ENCODE assay signal across 12 cellular contexts in the genomic region with DNA sequence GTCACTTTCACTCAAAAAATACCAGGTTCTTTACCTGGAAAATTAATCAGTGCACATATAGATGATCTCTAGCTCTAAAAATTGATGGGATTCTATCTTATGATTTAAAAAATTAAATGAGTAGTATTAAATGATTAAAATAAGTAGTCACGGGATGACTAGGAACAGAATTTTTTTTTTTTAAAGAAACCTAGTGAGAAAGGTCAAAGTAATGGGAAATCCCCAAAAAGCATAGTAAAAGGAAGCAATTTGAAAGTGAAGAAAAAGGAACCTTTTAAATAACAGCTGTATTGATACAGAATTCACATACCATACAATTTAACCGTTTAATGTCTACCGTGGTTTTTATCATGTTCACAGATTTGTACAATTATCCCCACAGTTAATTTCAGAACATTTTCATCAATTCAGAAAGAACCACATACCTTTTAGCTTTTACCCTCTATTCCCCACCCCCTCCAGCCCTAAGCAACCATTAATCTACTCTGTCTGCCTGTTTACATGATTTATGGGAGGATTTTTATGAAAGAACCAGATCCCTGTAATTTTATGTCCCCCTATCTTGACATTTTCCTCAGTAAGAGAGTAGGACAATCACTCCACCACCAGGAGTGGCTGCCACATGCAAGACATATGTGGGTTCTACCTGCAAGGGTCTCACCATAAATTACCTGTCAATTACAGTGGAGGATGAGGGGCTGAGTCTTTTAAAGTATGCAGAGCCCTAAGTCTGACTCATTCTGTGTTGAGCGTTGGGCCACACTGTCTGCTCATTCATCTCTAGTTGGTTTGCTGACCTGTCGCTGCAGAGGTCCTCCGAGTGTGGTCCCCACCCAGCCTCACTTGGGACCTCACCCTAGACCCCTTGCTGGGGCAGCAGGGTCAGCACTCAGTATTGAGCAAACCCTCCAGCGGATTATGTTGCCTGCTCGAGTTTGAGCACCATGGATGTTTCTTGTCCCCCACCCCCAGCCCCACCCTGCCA. TPM values are rescaled to one million over a fixed set of nuclear protein-coding genes. Genes with fewer than 3 reads are reported as not detected.
DNase-seq lines count a peak whose midpoint lies in the region; ATAC-seq and TF ChIP-seq lines count a peak whose summit lies in the region.
"Had no signal": no experiment of that assay in that cellular context is flagged by ENCODE, and none has a peak within 500 bp of the region (broad histone marks: within the 10 kb centered on the region; RNA-seq: fewer than 3 reads in every experiment).

No MANE protein-coding gene starts in this region.

- H3K9me2 ChIP-seq in SK-N-SH = no peaks in the 10 kb centered on the region

- peaks cover 31% of the 10 kb centered on the region for H3K79me2 ChIP-seq in SK-N-SH (ENCODE audit: insufficient read depth)

- peak; percentile 59 to 72 for ATAC-seq in activated CD4-positive, CD25-positive, alpha-beta regulatory T cell treated with anti-CD3 and anti-CD28 coated beads, Interleukin-2, amount 50 U/mL, for 24 hours
- ATAC-seq in GM21717 (IDR thresholded peaks at IDR 0.05; ENCODE audit: unreplicated experiment) (peak; percentile 37), HG03575 (IDR thresholded peaks at IDR 0.05; ENCODE audit: extremely low read depth, insufficient number of reproducible peaks, low FRiP score, unreplicated experiment) (peak; percentile 52), HG02588 (IDR thresholded peaks at IDR 0.05; ENCODE audit: unreplicated experiment) (no peak)

- H3K27ac ChIP-seq in spleen (peak overlapping the region in 3 of 8 donors; percentile 15 to 76 (median 68)), brain microvascular endothelial cell (no peak overlapping the region), SK-N-SH (ENCODE audit: low read depth in 2 of 2, low read length in 1 of 2) (no peak overlapping the region)
- H3K27ac ChIP-seq: GM23248, testis had no signal

- no peak overlapping the region for H3K4me2 ChIP-seq in SK-N-SH

- TF ChIP-seq POLR2A in spleen (IDR thresholded peaks at IDR 0.05) = no peak

- POLR2A ChIA-PET in SK-N-SH (lab: Yijun Ruan, JAX) = no interaction called here

- no peak overlapping the region for H3K9ac ChIP-seq in SK-N-SH
- H3K9ac ChIP-seq: GM23248 had no signal

- WGBS in spleen, 5 donors = 59 to 71% (median 65%) methylated on average over 8 of the region's 8 CpGs
- WGBS in SK-N-SH (ENCODE audit: low lambda C conversion rate) = 93% methylated on average over 8 of the region's 8 CpGs

- H3K4me3 ChIP-seq in spleen (peak overlapping the region in 1 of 8 donors; percentile 0), brain microvascular endothelial cell (ENCODE audit: low read depth, low read length) (no peak overlapping the region), SK-N-SH (ENCODE audit: low read depth in 2 of 2, low read length in 1 of 2) (no peak overlapping the region)
- H3K4me3 ChIP-seq: GM23248, testis had no signal

- intact Hi-C loops in spleen (cut with DNase I; ENCODE audit: low total_unique reads) = loop anchor here (10.0 kb wide), 1 partner anchor 45 kb away; no protein-coding TSS in a partner anchor

- peaks cover 38 to 94% (median 75%) of the 10 kb centered on the region in 6 donors for H3K4me1 ChIP-seq in spleen
- peaks cover 0 to 12% of the 10 kb centered on the region in 2 experiments; a peak in 1 of 4 replicates for H3K4me1 ChIP-seq in SK-N-SH (ENCODE audit: control insufficient read depth in 1 of 2, insufficient read depth in 2 of 2, low read depth in 1 of 2, low read length in 1 of 2)
- H3K4me1 ChIP-seq: testis had no signal

- H4K20me1 ChIP-seq in SK-N-SH (ENCODE audit: insufficient read depth) = peaks cover 15% of the 10 kb centered on the region; the same call in 1 of the 2 replicates

- H3K9me3 ChIP-seq in spleen = no peaks in the 10 kb centered on the region
- H3K9me3 ChIP-seq in SK-N-SH = no peaks in the 10 kb centered on the region
- H3K9me3 ChIP-seq: testis had no signal

- CTCF ChIA-PET in SK-N-SH (lab: Yijun Ruan, JAX) = no interaction called here

- TF ChIP-seq CTCF in spleen (IDR thresholded peaks at IDR 0.05 in 8 of 11, conservative IDR thresholded peaks at IDR 0.05 in 3 of 11) (no peak), brain microvascular endothelial cell (IDR thresholded peaks at IDR 0.05; ENCODE audit: low read depth, low read length, missing control alignments) (no peak), SK-N-SH (IDR thresholded peaks at IDR 0.05) (no peak)

- no peaks in the 10 kb centered on the region for H3F3A ChIP-seq in SK-N-SH (replicated peaks; ENCODE audit: insufficient read depth)

- H3K27me3 ChIP-seq in spleen (replicated peaks in 1 of 7) (no peaks in the 10 kb centered on the region), brain microvascular endothelial cell (replicated peaks) (no peaks in the 10 kb centered on the region), SK-N-SH (ENCODE audit: insufficient read depth) (no peaks in the 10 kb centered on the region)
- H3K27me3 ChIP-seq: testis had no signal

- DNase-seq in activated CD4-positive, CD25-positive, alpha-beta regulatory T cell treated with anti-CD3 and anti-CD28 coated beads, Interleukin-2, amount 50 U/mL, for 72 hours = no peak
- DNase-seq in spleen (peak; percentile 68), brain microvascular endothelial cell (no peak), SK-N-SH (no peak)
- DNase-seq: GM23248, kidney, NCI-H2171 had no signal

- no peak for TF ChIP-seq RAD21 in SK-N-SH (IDR thresholded peaks at IDR 0.05; ENCODE audit: low read length)

- no peak overlapping the region for H2AFZ ChIP-seq in SK-N-SH (ENCODE audit: low read depth)
- H2AFZ ChIP-seq: GM23248 had no signal

- TF ChIP-seq EP300 in SK-N-SH (IDR thresholded peaks at IDR 0.05; ENCODE audit: borderline replicate concordance in 1 of 2, low read depth in 1 of 2, low read length in 1 of 2) = no peak

- in situ Hi-C loops in brain microvascular endothelial cell (cut with HindIII; ENCODE audit: low pct_ligation_motif_present, low sequenced_read_pairs) = no loop called here

- H3K36me3 ChIP-seq in spleen = no peaks in the 10 kb centered on the region
- H3K36me3 ChIP-seq in brain microvascular endothelial cell (replicated peaks) = no peaks in the 10 kb centered on the region
- no peaks in the 10 kb centered on the region for H3K36me3 ChIP-seq in SK-N-SH (replicated peaks in 1 of 2; ENCODE audit: control insufficient read depth in 1 of 2, insufficient read depth in 2 of 2, low read length in 1 of 2)

TF ChIP-seq in SK-N-SH, 30 proteins besides CTCF, POLR2A, EP300 and RAD21:
- TF ChIP-seq NFIC (IDR thresholded peaks at IDR 0.05; ENCODE audit: borderline replicate concordance) = no peak
- no peak for TF ChIP-seq EZH2phosphoT487 (IDR thresholded peaks at IDR 0.05; ENCODE audit: borderline replicate concordance, low read depth)
- no peak for TF ChIP-seq JUND (IDR thresholded peaks at IDR 0.05)
- no peak for TF ChIP-seq FOXM1 (IDR thresholded peaks at IDR 0.05; ENCODE audit: low read depth)
TF ChIP-seq in SK-N-SH: peak in this region for 0.

RNA-seq across cellular contexts. Expression of a gene that starts 16.0 kb away (rescaled TPM):
- total RNA-seq in spleen = 10 to 100 TPM; 20.7 to 37.8 (median 26.7) TPM
- polyA plus RNA-seq in spleen (1 to 10 TPM; 2.0 to 5.3 (median 2.4) TPM), SK-N-SH (2012; rRNA removed) (1.8 and 1.9 TPM in 2 replicates)
- 1.2 and 1.7 TPM in 2 replicates for polyA plus RNA-seq in SK-N-SH (2012; cell fraction: cytosol; rRNA removed)
- polyA plus RNA-seq in SK-N-SH (2012; cell fraction: nucleus; rRNA removed) = 4.3 and 7.0 TPM in 2 replicates
